Comparison of ENCODE assay signal across 8 cellular contexts in the genomic region with DNA sequence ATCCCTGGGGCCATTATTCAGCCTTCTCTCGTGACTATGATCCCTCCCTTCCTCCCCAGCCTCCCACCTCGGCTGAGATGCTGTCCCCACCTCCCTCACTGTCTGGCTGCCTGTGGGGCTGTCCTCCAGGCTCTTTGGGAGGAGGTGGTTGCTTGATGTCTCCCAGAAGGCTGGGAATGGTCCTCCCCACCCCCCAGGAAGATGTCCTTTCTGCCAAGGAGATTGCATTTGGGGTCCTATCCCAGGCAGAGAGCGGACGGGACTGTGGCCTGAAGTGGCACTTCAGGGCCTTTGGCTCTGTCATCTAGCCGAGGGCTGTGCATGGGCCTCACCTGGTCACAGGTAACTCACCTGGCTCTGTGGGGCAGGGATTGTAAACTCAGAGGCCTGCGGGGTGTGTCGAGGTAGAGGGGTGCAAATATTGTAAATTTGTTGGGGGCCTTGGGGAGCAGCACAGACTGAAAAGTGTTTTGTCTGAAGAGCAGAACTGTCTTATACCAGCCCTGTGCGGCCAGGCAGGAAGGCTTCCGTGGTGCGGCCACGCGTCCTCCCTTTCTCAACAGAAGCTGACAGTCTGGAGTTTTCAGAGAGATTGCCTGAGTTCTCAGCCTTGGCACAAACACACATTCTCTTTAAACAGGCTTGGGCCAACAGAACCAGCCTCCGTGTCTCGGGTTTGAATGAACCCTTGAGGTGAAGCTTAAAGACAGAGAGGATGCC.
A peak's percentile ranks its signal among the peaks of the same experiment; 100 is the strongest.
DNase-seq lines count a peak whose midpoint lies in the region; ATAC-seq and TF ChIP-seq lines count a peak whose summit lies in the region.

No MANE protein-coding gene starts in this region.

- ATAC-seq in HG02973 (IDR thresholded peaks at IDR 0.05; ENCODE audit: unreplicated experiment), result no peak
- no peak for ATAC-seq in HG02642 (IDR thresholded peaks at IDR 0.05; ENCODE audit: poor library complexity, unreplicated experiment)

- 24 to 33% methylated on average over 5 to 7 of the region's 14 CpGs for WGBS in esophagus squamous epithelium, 2 donors
- WGBS in prostate gland, result 35% methylated on average over 14 of the region's 14 CpGs

- DNase-seq in EH (ENCODE audit: low read depth) (peak; percentile 53), Peyer's patch (peak in 1 of 3 donors; percentile 63), esophagus squamous epithelium (lab: John Stamatoyannopoulos, UW) (no peak), prostate gland (ENCODE audit: low spot score) (no peak), NCI-H2171 (lab: John Stamatoyannopoulos, UW) (no peak), GM19240 (ENCODE audit: insufficient read length, low spot score) (no peak)

- intact Hi-C loops in esophagus squamous epithelium (cut with DNase I), result no loop called here
- intact Hi-C loops in prostate gland (cut with DNase I), result no loop called here

- peak overlapping the region; percentile 80 to 97 (median 88) for H3K27ac ChIP-seq in Peyer's patch
- H3K27ac ChIP-seq in esophagus squamous epithelium, result peak overlapping the region; percentile 89 to 97 (median 93)
- peak overlapping the region; percentile 94 to 96 for H3K27ac ChIP-seq in prostate gland

- H3K9me3 ChIP-seq in Peyer's patch (no peaks in the 10 kb centered on the region), esophagus squamous epithelium (no peaks in the 10 kb centered on the region), prostate gland (no peaks in the 10 kb centered on the region)

- H3K36me3 ChIP-seq in Peyer's patch, result no peaks in the 10 kb centered on the region
- H3K36me3 ChIP-seq in esophagus squamous epithelium, result no peaks in the 10 kb centered on the region
- H3K36me3 ChIP-seq in prostate gland, result no peaks in the 10 kb centered on the region

- H3K27me3 ChIP-seq in Peyer's patch, result no peaks in the 10 kb centered on the region
- H3K27me3 ChIP-seq in esophagus squamous epithelium, result no peaks in the 10 kb centered on the region
- no peaks in the 10 kb centered on the region for H3K27me3 ChIP-seq in prostate gland (replicated peaks; ENCODE audit: insufficient read depth)

- peak overlapping the region in 2 of 4 donors; percentile 44 to 60 for H3K4me3 ChIP-seq in Peyer's patch
- H3K4me3 ChIP-seq in esophagus squamous epithelium, result peak overlapping the region; percentile 28 to 67 (median 52)
- peak overlapping the region; percentile 33 to 37 for H3K4me3 ChIP-seq in prostate gland

- TF ChIP-seq CTCF in Peyer's patch (IDR thresholded peaks at IDR 0.05) (no peak), esophagus squamous epithelium (IDR thresholded peaks at IDR 0.05) (no peak), prostate gland (IDR thresholded peaks at IDR 0.05) (no peak)

- TF ChIP-seq POLR2A in Peyer's patch (IDR thresholded peaks at IDR 0.05) (no peak), esophagus squamous epithelium (IDR thresholded peaks at IDR 0.05) (no peak), prostate gland (IDR thresholded peaks at IDR 0.05) (no peak)

- H3K4me1 ChIP-seq in Peyer's patch (peaks cover 0 to 60% (median 30%) of the 10 kb centered on the region in 4 donors), esophagus squamous epithelium (peaks cover 50 to 88% (median 62%) of the 10 kb centered on the region in 3 donors), prostate gland (replicated peaks) (peaks cover 28% of the 10 kb centered on the region)
